In genomic region chr6:158644227-158645063, GRCh38 we compare ENCODE assay signal across 8 cellular contexts. TPM values are rescaled to one million over a fixed set of nuclear protein-coding genes. Genes with fewer than 3 reads are reported as not detected.
DNase-seq lines count a peak whose midpoint lies in the region; ATAC-seq, FAIRE-seq and TF ChIP-seq lines count a peak whose summit lies in the region.

Gene DYNLT1, minus strand, starts transcription at chr6:158644743. Its CDS starts 35 bp downstream, at chr6:158644708.

- no peaks in the 10 kb centered on the region for H3K9me3 ChIP-seq in keratinocyte (ENCODE audit: control insufficient read depth, low read depth, low read length)

- H3K79me2 ChIP-seq in keratinocyte (ENCODE audit: control insufficient read depth, insufficient read depth, low read length), result peaks cover 42% of the 10 kb centered on the region

- DNase-seq in AG08396 (ENCODE audit: low spot score) (peak; percentile 97), NCI-H345 (lab: John Stamatoyannopoulos, UW) (peak; percentile 93), cerebellar nuclear complex (lab: John Stamatoyannopoulos, UW) (peak; percentile 4 to 35), keratinocyte (ENCODE audit: low read depth, low spot score) (peak; percentile 67)
- DNase-seq in activated CD4-positive, CD25-positive, alpha-beta regulatory T cell treated with anti-CD3 and anti-CD28 coated beads, Interleukin-2, amount 50 U/mL, for 72 hours, result peak; percentile 99
- peak; percentile 74 to 89 for DNase-seq in stimulated activated CD4-positive, alpha-beta T cell treated with anti-CD3 and anti-CD28 coated beads, Interleukin-15, amount 100 ng/mL, for 1 hour (ENCODE audit: low read depth in 1 of 2, low spot score in 1 of 2)

- H3K4me2 ChIP-seq in keratinocyte (ENCODE audit: control insufficient read depth, extremely low read depth, insufficient read depth, low read depth, low read length), result peak within 1 kb of the TSS; percentile 81

- peak within 1 kb of the TSS; percentile 67 to 78 (median 77) for H3K4me3 ChIP-seq in keratinocyte (ENCODE audit: control insufficient read depth in 2 of 3, extremely low read depth in 1 of 3, insufficient read depth in 2 of 3, low read depth in 1 of 3, low read length in 3 of 3)

- H4K20me1 ChIP-seq in keratinocyte (ENCODE audit: control insufficient read depth, extremely low read depth, insufficient read depth, low read length), result peaks cover 5% of the 10 kb centered on the region

- peak within 1 kb of the TSS; percentile 96 for H3K9ac ChIP-seq in keratinocyte (ENCODE audit: control insufficient read depth, extremely low read depth, insufficient read depth, low read length)

- dilution Hi-C loops in keratinocyte (cut with MboI; ENCODE audit: extremely low pct_ligation_motif_present, low sequenced_read_pairs), result no loop called here

- peak; percentile 39 for ATAC-seq in GM18873 (IDR thresholded peaks at IDR 0.05; ENCODE audit: low FRiP score, unreplicated experiment)
- ATAC-seq in HG03135 (IDR thresholded peaks at IDR 0.05; ENCODE audit: unreplicated experiment), result peak; percentile 44

- H3K27me3 ChIP-seq in keratinocyte (ENCODE audit: control insufficient read depth, extremely low read depth, insufficient read depth, low read length), result no peaks in the 10 kb centered on the region

- peak within 1 kb of the TSS; percentile 90 for H3K27ac ChIP-seq in keratinocyte (ENCODE audit: control insufficient read depth, insufficient read depth, low read length)

- H3K4me1 ChIP-seq in keratinocyte (ENCODE audit: control insufficient read depth, extremely low read depth, insufficient read depth, low read length), result peaks cover 50% of the 10 kb centered on the region

- no peak for FAIRE-seq in keratinocyte (lab: Jason Lieb, UNC)

- TF ChIP-seq CTCF in keratinocyte (optimal IDR thresholded peaks at IDR 0.05 in 1 of 3, IDR thresholded peaks at IDR 0.05 in 1 of 3, conservative IDR thresholded peaks at IDR 0.05 in 1 of 3; ENCODE audit: extremely low read depth in 1 of 3, insufficient read depth in 2 of 3, low read length in 3 of 3), result no peak

- peak within 1 kb of the TSS; percentile 85 for H2AFZ ChIP-seq in keratinocyte (ENCODE audit: control insufficient read depth, low read length)

- peaks cover 6 to 8% of the 10 kb centered on the region in 2 experiments for H3K36me3 ChIP-seq in keratinocyte (ENCODE audit: control insufficient read depth in 2 of 2, extremely low read depth in 1 of 2, insufficient read depth in 2 of 2, low read length in 2 of 2)

- no peaks in the 10 kb centered on the region for H3K9me1 ChIP-seq in keratinocyte (ENCODE audit: control insufficient read depth, extremely low read depth, insufficient read depth, low read length)

RNA-seq across cellular contexts. Expression of gene DYNLT1, which starts in this region (rescaled TPM):
- polyA plus RNA-seq in keratinocyte, result 234 to 366 TPM (median 354 TPM) in 3 replicates
- 110 TPM for polyA plus RNA-seq in keratinocyte (2011; ENCODE audit: low read depth)
- polyA plus RNA-seq in keratinocyte (2011; cell fraction: cytosol; rRNA removed), result 292 and 484 TPM in 2 replicates
- polyA plus RNA-seq in keratinocyte (2011; cell fraction: nucleus; rRNA removed), result 155 and 183 TPM in 2 replicates
- 167 and 223 TPM in 2 replicates for polyA plus RNA-seq in keratinocyte (2012; ENCODE audit: low replicate concordance)
- 125 to 166 TPM (median 156 TPM) in 3 replicates for polyA minus RNA-seq in keratinocyte
- polyA minus RNA-seq in keratinocyte (2011; cell fraction: cytosol; rRNA and poly(A)+ RNA removed), result 78.5 TPM
- 18.9 and 29.7 TPM in 2 replicates for polyA minus RNA-seq in keratinocyte (2011; cell fraction: nucleus; rRNA and poly(A)+ RNA removed)

Comparison
In these comparisons a context has a peak if more than half of its experiments do, and no peak if none do; other contexts are left out.
1. Peak in every context shown above with its lines: DNase-seq, ATAC-seq, H3K4me3 ChIP-seq and H3K27ac ChIP-seq.
2. DNase-seq: peak in every context shown above with its lines; median percentile 99 in activated CD4-positive, CD25-positive, alpha-beta regulatory T cell treated with anti-CD3 and anti-CD28 coated beads, Interleukin-2, amount 50 U/mL, for 72 hours; 97 in AG08396; 93 in NCI-H345; 82 in stimulated activated CD4-positive, alpha-beta T cell treated with anti-CD3 and anti-CD28 coated beads, Interleukin-15, amount 100 ng/mL, for 1 hour; 67 in keratinocyte; 20 in cerebellar nuclear complex.